Comparison of ENCODE assay signal across 1 cellular context in genomic region chr16:30753596-30753995, GRCh38.
TF ChIP-seq lines count a peak whose summit lies in the region.

No MANE protein-coding gene starts in this region.

TF ChIP-seq in IMR-90, 13 proteins besides CTCF, POLR2A, EP300 and RAD21:
- TF ChIP-seq ELK1 (IDR thresholded peaks at IDR 0.05; ENCODE audit: borderline replicate concordance, low read depth, low read length) (no peak), RFX5 (IDR thresholded peaks at IDR 0.05; ENCODE audit: low read depth, low read length) (no peak), MAFK (IDR thresholded peaks at IDR 0.05; ENCODE audit: low read depth, low read length) (no peak), FOS (IDR thresholded peaks at IDR 0.05; ENCODE audit: low read depth, low read length) (no peak), NFE2L2 (IDR thresholded peaks at IDR 0.05; ENCODE audit: low read depth, low read length) (no peak), MXI1 (IDR thresholded peaks at IDR 0.05; ENCODE audit: borderline replicate concordance, low read depth, low read length) (no peak), CHD1 (IDR thresholded peaks at IDR 0.05; ENCODE audit: low read depth, low read length) (no peak), SMC3 (IDR thresholded peaks at IDR 0.05; ENCODE audit: low read depth, low read length) (no peak), USF2 (IDR thresholded peaks at IDR 0.05; ENCODE audit: low read depth, low read length) (no peak), RCOR1 (IDR thresholded peaks at IDR 0.05; ENCODE audit: insufficient replicate concordance, low read length) (no peak), BHLHE40 (IDR thresholded peaks at IDR 0.05; ENCODE audit: low read depth, low read length) (no peak), MAZ (IDR thresholded peaks at IDR 0.05; ENCODE audit: borderline replicate concordance, low read depth, low read length) (no peak), CEBPB (IDR thresholded peaks at IDR 0.05; ENCODE audit: low read depth, low read length) (no peak)
TF ChIP-seq in IMR-90: peak in this region for 0.
